In genomic region chr1:212291505-212292134, GRCh38 we compare ENCODE assay signal across 8 cellular contexts. TPM values are rescaled to one million over a fixed set of nuclear protein-coding genes. Genes with fewer than 3 reads are reported as not detected.
A peak's percentile ranks its signal among the peaks of the same experiment; 100 is the strongest.
DNase-seq lines count a peak whose midpoint lies in the region; ATAC-seq, FAIRE-seq and TF ChIP-seq lines count a peak whose summit lies in the region.

No MANE protein-coding gene starts in this region.

- intact Hi-C loops in activated CD4-positive, alpha-beta T cell treated with anti-CD3 and anti-CD28 coated beads for 36 hours (cut with DNase I, micrococcal nuclease) = no loop called here
- intact Hi-C loops in endothelial cell of umbilical vein (cut with micrococcal nuclease) = loop anchor here (1.0 kb wide), 5 partner anchors 125 to 256 kb away; partner anchors contain the start of genes DTL and INTS7

- no peak for TF ChIP-seq POLR2A in endothelial cell of umbilical vein (IDR thresholded peaks at IDR 0.05; ENCODE audit: low read depth, low read length)

- H3K27me3 Mint-ChIP-seq in activated CD4-positive, alpha-beta T cell treated with anti-CD3 and anti-CD28 coated beads for 36 hours = no peaks in the 10 kb centered on the region
- no peaks in the 10 kb centered on the region for H3K27me3 Mint-ChIP-seq in nephron progenitor cell (ENCODE audit: low read depth, poor library complexity)

- no TSS peak for BruUV-seq in endothelial cell of umbilical vein (replicated peaks; lab: Mats Ljungman, UMichigan)

- H3K27ac ChIP-seq in SJCRH30 = no peak overlapping the region
- no peak overlapping the region for H3K27ac ChIP-seq in endothelial cell of umbilical vein (ENCODE audit: insufficient read depth, low read depth, low read length)

- DNase-seq in activated CD4-positive, alpha-beta T cell treated with anti-CD3 and anti-CD28 coated beads for 36 hours = no peak
- no peak for DNase-seq in activated CD4-positive, alpha-beta T cell treated with anti-CD3 and anti-CD28 coated beads, Interleukin-2, amount 50 U/mL, for 1 hour
- peak; percentile 57 for DNase-seq in H7
- DNase-seq in NAMALWA (ENCODE audit: low spot score) = peak; percentile 89
- peak; percentile 26 to 77 for DNase-seq in SJCRH30
- DNase-seq in endothelial cell of umbilical vein (ENCODE audit: low read depth, low spot score) = peak; percentile 62
- no peak for DNase-seq in nephron progenitor cell

- H3K9me1 ChIP-seq in endothelial cell of umbilical vein (replicated peaks; ENCODE audit: control insufficient read depth, extremely low read depth, insufficient read depth, low read length) = peaks cover 2% of the 10 kb centered on the region

- peak overlapping the region; percentile 73 for H3K4me2 ChIP-seq in endothelial cell of umbilical vein (ENCODE audit: insufficient read depth, low read length)

- FAIRE-seq in endothelial cell of umbilical vein (lab: Jason Lieb, UNC) = peak; percentile 4

- POLR2A ChIA-PET in activated CD4-positive, alpha-beta T cell treated with anti-CD3 and anti-CD28 coated beads for 36 hours (lab: Charles Lee) = no interaction called here
- POLR2A ChIA-PET in endothelial cell of umbilical vein (lab: Charles Lee) = interaction anchor here (1.0 kb wide), 1 partner anchor 221 kb away, joined by 3 read pairs; no protein-coding TSS in a partner anchor

- H3K9me3 ChIP-seq in SJCRH30 (replicated peaks) (no peaks in the 10 kb centered on the region), endothelial cell of umbilical vein (replicated peaks; ENCODE audit: control insufficient read depth, insufficient read depth, low read length) (no peaks in the 10 kb centered on the region)

- dilution Hi-C loops in endothelial cell of umbilical vein (cut with MboI; ENCODE audit: extremely low pct_ligation_motif_present, low sequenced_read_pairs) = no loop called here

- H3K36me3 ChIP-seq in H7 (replicated peaks; ENCODE audit: control insufficient read depth, insufficient read depth, low read length) (no peaks in the 10 kb centered on the region), SJCRH30 (no peaks in the 10 kb centered on the region), endothelial cell of umbilical vein (ENCODE audit: control insufficient read depth in 2 of 2, extremely low read depth in 1 of 2, insufficient read depth in 2 of 2, low read length in 2 of 2) (no peaks in the 10 kb centered on the region)

- no peak overlapping the region for H3K9ac ChIP-seq in endothelial cell of umbilical vein (replicated peaks; ENCODE audit: extremely low read depth, insufficient read depth, low read length)

- H3K4me1 ChIP-seq in SJCRH30 (peaks cover 10% of the 10 kb centered on the region), endothelial cell of umbilical vein (ENCODE audit: control insufficient read depth, extremely low read depth, insufficient read depth, low read length) (peaks cover 27% of the 10 kb centered on the region)

- H3K27me3 ChIP-seq in H7 (ENCODE audit: control insufficient read depth, insufficient read depth, low read length) = no peaks in the 10 kb centered on the region
- H3K27me3 ChIP-seq in SJCRH30 = no peaks in the 10 kb centered on the region
- no peaks in the 10 kb centered on the region for H3K27me3 ChIP-seq in endothelial cell of umbilical vein (ENCODE audit: control insufficient read depth in 2 of 2, insufficient read depth in 2 of 2, low read length in 2 of 2)

- H3K4me3 Mint-ChIP-seq in activated CD4-positive, alpha-beta T cell treated with anti-CD3 and anti-CD28 coated beads for 36 hours = peak overlapping the region; percentile 0
- H3K4me3 Mint-ChIP-seq in nephron progenitor cell = no peak overlapping the region

- ATAC-seq in activated CD4-positive, alpha-beta T cell treated with anti-CD3 and anti-CD28 coated beads for 36 hours = no peak
- no peak for ATAC-seq in GM19023 (IDR thresholded peaks at IDR 0.05; ENCODE audit: unreplicated experiment)

- H3K36me3 Mint-ChIP-seq in activated CD4-positive, alpha-beta T cell treated with anti-CD3 and anti-CD28 coated beads for 36 hours (ENCODE audit: low read depth) = peaks cover 8% of the 10 kb centered on the region
- H3K36me3 Mint-ChIP-seq in nephron progenitor cell (ENCODE audit: low read depth) = no peaks in the 10 kb centered on the region

- no peak overlapping the region for H2AFZ ChIP-seq in endothelial cell of umbilical vein (ENCODE audit: low read depth, low read length)

- H3K27ac Mint-ChIP-seq in activated CD4-positive, alpha-beta T cell treated with anti-CD3 and anti-CD28 coated beads for 36 hours = peak overlapping the region; percentile 40
- H3K27ac Mint-ChIP-seq in nephron progenitor cell = no peak overlapping the region

- no peaks in the 10 kb centered on the region for H3K9me3 Mint-ChIP-seq in activated CD4-positive, alpha-beta T cell treated with anti-CD3 and anti-CD28 coated beads for 36 hours (ENCODE audit: low read depth)
- no peaks in the 10 kb centered on the region for H3K9me3 Mint-ChIP-seq in nephron progenitor cell

- H3K4me3 ChIP-seq in H7 (ENCODE audit: insufficient read depth, low read depth, low read length) (no peak overlapping the region), SJCRH30 (no peak overlapping the region), endothelial cell of umbilical vein (replicated peaks in 1 of 3; ENCODE audit: insufficient read depth in 1 of 3, low read depth in 1 of 3, low read length in 3 of 3) (no peak overlapping the region)

- H3K79me2 ChIP-seq in endothelial cell of umbilical vein (ENCODE audit: control insufficient read depth, insufficient read depth, low read length) = peaks cover 64% of the 10 kb centered on the region

- H3K4me1 Mint-ChIP-seq in activated CD4-positive, alpha-beta T cell treated with anti-CD3 and anti-CD28 coated beads for 36 hours = peaks cover 80% of the 10 kb centered on the region
- peaks cover 48% of the 10 kb centered on the region for H3K4me1 Mint-ChIP-seq in nephron progenitor cell

- no peaks in the 10 kb centered on the region for H4K20me1 ChIP-seq in endothelial cell of umbilical vein (replicated peaks; ENCODE audit: control insufficient read depth, extremely low read depth, insufficient read depth, low read length)

- TF ChIP-seq CTCF in endothelial cell of umbilical vein (IDR thresholded peaks at IDR 0.05; ENCODE audit: extremely low read depth in 1 of 2, insufficient read depth in 1 of 2, low read depth in 1 of 2, low read length in 2 of 2) (peak; percentile 53 to 54), nephron progenitor cell (IDR thresholded peaks at IDR 0.05) (peak; percentile 60)

- CTCF ChIA-PET in activated CD4-positive, alpha-beta T cell treated with anti-CD3 and anti-CD28 coated beads for 36 hours (lab: Charles Lee) = interaction anchor here (0.7 to 1.6 kb wide), 6 partner anchors 7 to 276 kb away, joined by 3 to 9 read pairs (median 4); no protein-coding TSS in a partner anchor
- CTCF ChIA-PET in endothelial cell of umbilical vein (lab: Charles Lee) = interaction anchor here (0.7 to 2.8 kb wide), 24 partner anchors 13 to 611 kb away, joined by 3 to 113 read pairs (median 4); partner anchors contain the start of genes DTL and INTS7

TF ChIP-seq in endothelial cell of umbilical vein, 7 proteins besides CTCF, POLR2A, EP300 and RAD21:
- TF ChIP-seq, protein P1, sequence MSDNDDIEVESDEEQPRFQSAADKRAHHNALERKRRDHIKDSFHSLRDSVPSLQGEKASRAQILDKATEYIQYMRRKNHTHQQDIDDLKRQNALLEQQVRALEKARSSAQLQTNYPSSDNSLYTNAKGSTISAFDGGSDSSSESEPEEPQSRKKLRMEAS (IDR thresholded peaks at IDR 0.05; ENCODE audit: insufficient read depth, insufficient read length) = no peak
- no peak for TF ChIP-seq EZH2 (IDR thresholded peaks at IDR 0.05; ENCODE audit: borderline replicate concordance, low read depth, low read length, severe bottlenecking)
- TF ChIP-seq POLR2AphosphoS5 (IDR thresholded peaks at IDR 0.05; ENCODE audit: insufficient read depth, low read depth, low read length) = no peak
- no peak for TF ChIP-seq FOS (IDR thresholded peaks at IDR 0.05; ENCODE audit: borderline replicate concordance, insufficient read depth, low read length)
- TF ChIP-seq JUN (IDR thresholded peaks at IDR 0.05; ENCODE audit: borderline replicate concordance, insufficient read depth, insufficient read length, low read depth) = no peak
- no peak for TF ChIP-seq MYC (IDR thresholded peaks at IDR 0.05; ENCODE audit: low read depth, low read length)
- no peak for TF ChIP-seq GATA2 (IDR thresholded peaks at IDR 0.05; ENCODE audit: insufficient read depth, insufficient read length, low read depth, low read length)

RNA-seq across cellular contexts. Expression of gene PPP2R5A, which starts 6.4 kb away (rescaled TPM):
- 10 to 100 TPM; 32.3 to 36.1 TPM for total RNA-seq in activated CD4-positive, alpha-beta T cell treated with anti-CD3 and anti-CD28 coated beads for 36 hours
- 65.3 and 72.5 TPM in 2 replicates for total RNA-seq in H7 (2014; rRNA removed; shearing (Covaris generic))
- 14.3 and 18.8 TPM in 2 replicates for total RNA-seq in SJCRH30 (2014; rRNA removed; shearing (Covaris generic))
- 27.7 and 34.5 TPM in 2 replicates for total RNA-seq in endothelial cell of umbilical vein
- 10.0 and 11.9 TPM in 2 replicates for polyA plus RNA-seq in endothelial cell of umbilical vein
- 13.5 and 14.4 TPM in 2 replicates for polyA plus RNA-seq in endothelial cell of umbilical vein (2011; cell fraction: cytosol; rRNA removed)
- 14.6 and 16.5 TPM in 2 replicates for polyA plus RNA-seq in endothelial cell of umbilical vein (2011; cell fraction: nucleus; rRNA removed)
- polyA plus RNA-seq in endothelial cell of umbilical vein (2012) = 10.4 and 12.0 TPM in 2 replicates
- 7.4 and 8.9 TPM in 2 replicates for polyA minus RNA-seq in endothelial cell of umbilical vein
- polyA minus RNA-seq in endothelial cell of umbilical vein (2011; cell fraction: cytosol; rRNA and poly(A)+ RNA removed) = 15.0 TPM
- polyA minus RNA-seq in endothelial cell of umbilical vein (2011; cell fraction: nucleus; rRNA and poly(A)+ RNA removed) = 8.8 and 9.0 TPM in 2 replicates

Comparison
In these comparisons a context has a peak if more than half of its experiments do, and no peak if none do; other contexts are left out.
1. DNase-seq: peak in H7 (single experiment), NAMALWA (single experiment), SJCRH30 (2 of 2) and endothelial cell of umbilical vein (single experiment); none in activated CD4-positive, alpha-beta T cell treated with anti-CD3 and anti-CD28 coated beads for 36 hours (single experiment), activated CD4-positive, alpha-beta T cell treated with anti-CD3 and anti-CD28 coated beads, Interleukin-2, amount 50 U/mL, for 1 hour (single experiment) and nephron progenitor cell (single experiment).